In genomic region chr16:88314991-88315542, GRCh38 we compare ENCODE assay signal across 17 cellular contexts.
"Had no signal": no experiment of that assay in that cellular context is flagged by ENCODE, and none has a peak within 500 bp of the region (broad histone marks: within the 10 kb centered on the region; RNA-seq: fewer than 3 reads in every experiment).

No MANE protein-coding gene starts in this region.

- H3K4me3 Mint-ChIP-seq: activated CD8-positive, alpha-beta memory T cell treated with anti-CD3 and anti-CD28 coated beads, Interleukin-2, amount 10 ng/mL, durations not matched to agents 7 days and 5 days; activated naive CD4-positive, alpha-beta T cell treated with anti-CD3 and anti-CD28 coated beads, Interleukin-2, amount 50 U/mL, for 24 hours; activated T-cell treated with anti-CD3 and anti-CD28 coated beads, Interleukin-2, amount 50 U/mL, for 24 hours; brain; naive thymus-derived CD4-positive, alpha-beta T cell had no signal

- H3K4me1 Mint-ChIP-seq: activated CD8-positive, alpha-beta memory T cell treated with anti-CD3 and anti-CD28 coated beads, Interleukin-2, amount 10 ng/mL, durations not matched to agents 7 days and 5 days; activated naive CD4-positive, alpha-beta T cell treated with anti-CD3 and anti-CD28 coated beads, Interleukin-2, amount 50 U/mL, for 24 hours; naive thymus-derived CD4-positive, alpha-beta T cell had no signal

- H3K36me3 ChIP-seq: lower lobe of right lung, upper lobe of left lung had no signal

- H3K4me1 ChIP-seq: lower lobe of right lung, upper lobe of left lung had no signal

- H3K36me3 Mint-ChIP-seq: activated CD8-positive, alpha-beta memory T cell treated with anti-CD3 and anti-CD28 coated beads, Interleukin-2, amount 10 ng/mL, durations not matched to agents 7 days and 5 days; activated naive CD4-positive, alpha-beta T cell treated with anti-CD3 and anti-CD28 coated beads, Interleukin-2, amount 50 U/mL, for 24 hours; brain had no signal

- H3K27ac Mint-ChIP-seq: activated CD8-positive, alpha-beta memory T cell treated with anti-CD3 and anti-CD28 coated beads, Interleukin-2, amount 10 ng/mL, durations not matched to agents 7 days and 5 days; activated naive CD4-positive, alpha-beta T cell treated with anti-CD3 and anti-CD28 coated beads, Interleukin-2, amount 50 U/mL, for 24 hours; activated T-cell treated with anti-CD3 and anti-CD28 coated beads, Interleukin-2, amount 50 U/mL, for 24 hours; brain; naive thymus-derived CD4-positive, alpha-beta T cell had no signal

- DNase-seq: activated CD4-positive, alpha-beta T cell treated with anti-CD3 and anti-CD28 coated beads for 1 hour; activated CD4-positive, alpha-beta T cell treated with anti-CD3 and anti-CD28 coated beads, Interleukin-2, amount 50 U/mL, for 48 hours; activated CD8-positive, alpha-beta memory T cell treated with anti-CD3 and anti-CD28 coated beads, Interleukin-2, amount 10 ng/mL, durations not matched to agents 7 days and 5 days; activated effector memory CD4-positive, alpha-beta T cell treated with Interleukin-2 at 50 U/mL for 16 hours; activated T-cell treated with anti-CD3 and anti-CD28 coated beads, Interleukin-2, amount 50 U/mL, for 24 hours; amniotic stem cell; cerebellar nuclear complex; erythroblast; hypothalamus; lower lobe of right lung; naive thymus-derived CD4-positive, alpha-beta T cell; stimulated activated CD4-positive, alpha-beta T cell treated with anti-CD3 and anti-CD28 coated beads, Interleukin-12 subunit alpha, Interleukin-12 subunit beta, amount 100 ng/mL, for 4 hours; stimulated activated naive CD4-positive, alpha-beta T cell treated with Interleukin-2 at 50 U/mL for 16 hours; T-helper 9 cell; upper lobe of left lung had no signal

- H3K27ac ChIP-seq: lower lobe of right lung, upper lobe of left lung had no signal

- H3K9me3 Mint-ChIP-seq: activated T-cell treated with anti-CD3 and anti-CD28 coated beads, Interleukin-2, amount 50 U/mL, for 24 hours had no signal

- H3K9me3 ChIP-seq: lower lobe of right lung had no signal

- H3K27me3 ChIP-seq: upper lobe of left lung had no signal

- H3K4me3 ChIP-seq: lower lobe of right lung, upper lobe of left lung had no signal

- ATAC-seq: activated CD8-positive, alpha-beta memory T cell treated with anti-CD3 and anti-CD28 coated beads, Interleukin-2, amount 10 ng/mL, durations not matched to agents 7 days and 5 days; naive thymus-derived CD4-positive, alpha-beta T cell had no signal
